1 cellular context compared by ENCODE assay signal in the genomic region with DNA sequence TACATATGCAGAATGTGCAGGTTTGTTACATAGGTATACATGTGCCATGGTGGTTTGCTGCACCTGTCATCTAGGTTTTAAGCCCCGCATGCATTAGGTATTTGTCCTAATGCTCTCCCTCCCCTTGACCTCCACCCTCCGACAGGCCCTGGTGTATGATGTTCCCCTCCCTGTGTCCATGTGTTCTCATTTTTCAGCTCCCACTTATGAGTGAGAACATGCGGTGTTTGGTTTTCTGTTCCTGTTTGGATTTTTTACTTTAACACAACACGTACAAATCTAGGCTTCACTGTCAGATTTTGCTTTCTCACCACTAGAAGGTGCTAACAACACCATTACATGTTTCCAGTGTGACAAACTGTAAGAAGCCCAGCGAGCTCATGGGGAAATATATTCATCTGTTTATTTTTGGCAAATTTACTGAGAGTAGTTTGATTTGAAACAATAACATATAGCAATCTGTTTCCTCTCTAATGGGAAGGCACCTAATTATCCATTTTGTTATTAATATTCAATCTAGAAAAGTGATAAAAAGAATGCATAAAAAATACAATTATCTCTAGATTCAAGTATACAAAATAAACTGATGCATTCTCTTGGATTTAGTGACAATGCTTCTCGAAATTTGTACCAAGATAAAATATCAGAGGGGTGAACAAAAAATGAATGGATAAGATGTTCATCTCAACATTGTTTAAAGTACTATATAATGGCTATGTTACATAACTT.
A peak's percentile ranks its signal among the peaks of the same experiment; 100 is the strongest.
TF ChIP-seq lines count a peak whose summit lies in the region.

No MANE protein-coding gene starts in this region.

TF ChIP-seq in K562, 482 proteins besides CTCF, POLR2A, EP300 and RAD21 (continued from another document):
- TF ChIP-seq, protein P1, sequence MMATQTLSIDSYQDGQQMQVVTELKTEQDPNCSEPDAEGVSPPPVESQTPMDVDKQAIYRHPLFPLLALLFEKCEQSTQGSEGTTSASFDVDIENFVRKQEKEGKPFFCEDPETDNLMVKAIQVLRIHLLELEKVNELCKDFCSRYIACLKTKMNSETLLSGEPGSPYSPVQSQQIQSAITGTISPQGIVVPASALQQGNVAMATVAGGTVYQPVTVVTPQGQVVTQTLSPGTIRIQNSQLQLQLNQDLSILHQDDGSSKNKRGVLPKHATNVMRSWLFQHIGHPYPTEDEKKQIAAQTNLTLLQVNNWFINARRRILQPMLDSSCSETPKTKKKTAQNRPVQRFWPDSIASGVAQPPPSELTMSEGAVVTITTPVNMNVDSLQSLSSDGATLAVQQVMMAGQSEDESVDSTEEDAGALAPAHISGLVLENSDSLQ (IDR thresholded peaks at IDR 0.05) = peak; percentile 53; the same call in 1 of the 2 replicates
- TF ChIP-seq, protein P2, sequence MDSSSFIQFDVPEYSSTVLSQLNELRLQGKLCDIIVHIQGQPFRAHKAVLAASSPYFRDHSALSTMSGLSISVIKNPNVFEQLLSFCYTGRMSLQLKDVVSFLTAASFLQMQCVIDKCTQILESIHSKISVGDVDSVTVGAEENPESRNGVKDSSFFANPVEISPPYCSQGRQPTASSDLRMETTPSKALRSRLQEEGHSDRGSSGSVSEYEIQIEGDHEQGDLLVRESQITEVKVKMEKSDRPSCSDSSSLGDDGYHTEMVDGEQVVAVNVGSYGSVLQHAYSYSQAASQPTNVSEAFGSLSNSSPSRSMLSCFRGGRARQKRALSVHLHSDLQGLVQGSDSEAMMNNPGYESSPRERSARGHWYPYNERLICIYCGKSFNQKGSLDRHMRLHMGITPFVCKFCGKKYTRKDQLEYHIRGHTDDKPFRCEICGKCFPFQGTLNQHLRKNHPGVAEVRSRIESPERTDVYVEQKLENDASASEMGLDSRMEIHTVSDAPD (CRISPR knock-in tag; IDR thresholded peaks at IDR 0.05) = no peak
- TF ChIP-seq KLF16 (IDR thresholded peaks at IDR 0.05) (0 out of 2 replicates have a peak, but pooled peaks have one; percentile 11), PHF20 (IDR thresholded peaks at IDR 0.05; ENCODE audit: partially characterized antibody) (no peak), NONO (IDR thresholded peaks at IDR 0.05; ENCODE audit: low read depth in 2 of 2, low read length in 1 of 2) (no peak), HSF4 (CRISPR knock-in tag; IDR thresholded peaks at IDR 0.05; ENCODE audit: borderline replicate concordance) (no peak), GTF2E2 (tag; IDR thresholded peaks at IDR 0.05) (no peak), MAFF (IDR thresholded peaks at IDR 0.05; ENCODE audit: low read length) (no peak), CREM (IDR thresholded peaks at IDR 0.05; ENCODE audit: low read depth) (0 out of 2 replicates have a peak, but pooled peaks have one; percentile 13), RCOR1 (IDR thresholded peaks at IDR 0.05; ENCODE audit: borderline replicate concordance in 1 of 2, low read depth in 2 of 2, low read length in 2 of 2) (0 out of 4 replicates have a peak, but pooled peaks of 1 of the 2 experiments have one; percentile 11)
- TF ChIP-seq, protein P3, sequence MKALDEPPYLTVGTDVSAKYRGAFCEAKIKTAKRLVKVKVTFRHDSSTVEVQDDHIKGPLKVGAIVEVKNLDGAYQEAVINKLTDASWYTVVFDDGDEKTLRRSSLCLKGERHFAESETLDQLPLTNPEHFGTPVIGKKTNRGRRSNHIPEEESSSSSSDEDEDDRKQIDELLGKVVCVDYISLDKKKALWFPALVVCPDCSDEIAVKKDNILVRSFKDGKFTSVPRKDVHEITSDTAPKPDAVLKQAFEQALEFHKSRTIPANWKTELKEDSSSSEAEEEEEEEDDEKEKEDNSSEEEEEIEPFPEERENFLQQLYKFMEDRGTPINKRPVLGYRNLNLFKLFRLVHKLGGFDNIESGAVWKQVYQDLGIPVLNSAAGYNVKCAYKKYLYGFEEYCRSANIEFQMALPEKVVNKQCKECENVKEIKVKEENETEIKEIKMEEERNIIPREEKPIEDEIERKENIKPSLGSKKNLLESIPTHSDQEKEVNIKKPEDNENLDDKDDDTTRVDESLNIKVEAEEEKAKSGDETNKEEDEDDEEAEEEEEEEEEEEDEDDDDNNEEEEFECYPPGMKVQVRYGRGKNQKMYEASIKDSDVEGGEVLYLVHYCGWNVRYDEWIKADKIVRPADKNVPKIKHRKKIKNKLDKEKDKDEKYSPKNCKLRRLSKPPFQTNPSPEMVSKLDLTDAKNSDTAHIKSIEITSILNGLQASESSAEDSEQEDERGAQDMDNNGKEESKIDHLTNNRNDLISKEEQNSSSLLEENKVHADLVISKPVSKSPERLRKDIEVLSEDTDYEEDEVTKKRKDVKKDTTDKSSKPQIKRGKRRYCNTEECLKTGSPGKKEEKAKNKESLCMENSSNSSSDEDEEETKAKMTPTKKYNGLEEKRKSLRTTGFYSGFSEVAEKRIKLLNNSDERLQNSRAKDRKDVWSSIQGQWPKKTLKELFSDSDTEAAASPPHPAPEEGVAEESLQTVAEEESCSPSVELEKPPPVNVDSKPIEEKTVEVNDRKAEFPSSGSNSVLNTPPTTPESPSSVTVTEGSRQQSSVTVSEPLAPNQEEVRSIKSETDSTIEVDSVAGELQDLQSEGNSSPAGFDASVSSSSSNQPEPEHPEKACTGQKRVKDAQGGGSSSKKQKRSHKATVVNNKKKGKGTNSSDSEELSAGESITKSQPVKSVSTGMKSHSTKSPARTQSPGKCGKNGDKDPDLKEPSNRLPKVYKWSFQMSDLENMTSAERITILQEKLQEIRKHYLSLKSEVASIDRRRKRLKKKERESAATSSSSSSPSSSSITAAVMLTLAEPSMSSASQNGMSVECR (CRISPR knock-in tag; IDR thresholded peaks at IDR 0.05) = no peak
- TF ChIP-seq, protein P4, sequence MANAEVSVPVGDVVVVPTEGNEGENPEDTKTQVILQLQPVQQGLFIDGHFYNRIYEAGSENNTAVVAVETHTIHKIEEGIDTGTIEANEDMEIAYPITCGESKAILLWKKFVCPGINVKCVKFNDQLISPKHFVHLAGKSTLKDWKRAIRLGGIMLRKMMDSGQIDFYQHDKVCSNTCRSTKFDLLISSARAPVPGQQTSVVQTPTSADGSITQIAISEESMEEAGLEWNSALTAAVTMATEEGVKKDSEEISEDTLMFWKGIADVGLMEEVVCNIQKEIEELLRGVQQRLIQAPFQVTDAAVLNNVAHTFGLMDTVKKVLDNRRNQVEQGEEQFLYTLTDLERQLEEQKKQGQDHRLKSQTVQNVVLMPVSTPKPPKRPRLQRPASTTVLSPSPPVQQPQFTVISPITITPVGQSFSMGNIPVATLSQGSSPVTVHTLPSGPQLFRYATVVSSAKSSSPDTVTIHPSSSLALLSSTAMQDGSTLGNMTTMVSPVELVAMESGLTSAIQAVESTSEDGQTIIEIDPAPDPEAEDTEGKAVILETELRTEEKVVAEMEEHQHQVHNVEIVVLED (CRISPR knock-in tag; IDR thresholded peaks at IDR 0.05) = 0 out of 2 replicates have a peak, but pooled peaks have one; percentile 14
